2 cellular contexts compared by ENCODE assay signal in genomic region chr4:17558941-17559708, GRCh38.
TF ChIP-seq lines count a peak whose summit lies in the region.

No MANE protein-coding gene starts in this region.

TF ChIP-seq in K562, 482 proteins besides CTCF, POLR2A, EP300 and RAD21 (continued from another document and continues in another):
- 0 out of 2 replicates have a peak, but pooled peaks have one; percentile 48 for TF ChIP-seq ZBTB40 (IDR thresholded peaks at IDR 0.05)
- TF ChIP-seq ZBTB40 (CRISPR knock-in tag; IDR thresholded peaks at IDR 0.05), result no peak
- TF ChIP-seq ZC3H8 (IDR thresholded peaks at IDR 0.05), result no peak
- TF ChIP-seq SMARCC2 (IDR thresholded peaks at IDR 0.05; ENCODE audit: low read depth), result no peak
- TF ChIP-seq ZZZ3 (IDR thresholded peaks at IDR 0.05), result no peak
- no peak for TF ChIP-seq ZNF224 (CRISPR knock-in tag; IDR thresholded peaks at IDR 0.05)
- TF ChIP-seq ZNF311 (CRISPR knock-in tag; IDR thresholded peaks at IDR 0.05), result no peak
- TF ChIP-seq ZNF740 (CRISPR knock-in tag; IDR thresholded peaks at IDR 0.05), result no peak
- TF ChIP-seq ZNF740 (tag; IDR thresholded peaks at IDR 0.05), result no peak
- 0 out of 4 replicates have a peak, but pooled peaks of 1 of the 2 experiments have one; percentile 68 for TF ChIP-seq MLLT1 (IDR thresholded peaks at IDR 0.05)
- TF ChIP-seq DACH1 (IDR thresholded peaks at IDR 0.05; ENCODE audit: partially characterized antibody), result no peak
- no peak for TF ChIP-seq ELF1 (tag; IDR thresholded peaks at IDR 0.05)
- TF ChIP-seq HMGXB4 (CRISPR knock-in tag; IDR thresholded peaks at IDR 0.05), result no peak

TF ChIP-seq in HepG2, 621 proteins besides CTCF, POLR2A, EP300 and RAD21 (continued from another document and continues in another):
- TF ChIP-seq ZBTB46 (CRISPR knock-in tag; IDR thresholded peaks at IDR 0.05; ENCODE audit: borderline replicate concordance) (no peak), EED (CRISPR knock-in tag; IDR thresholded peaks at IDR 0.05) (no peak), ARID2 (CRISPR knock-in tag; IDR thresholded peaks at IDR 0.05; ENCODE audit: borderline replicate concordance) (no peak), POLR2AphosphoS2 (IDR thresholded peaks at IDR 0.05; ENCODE audit: low read depth, low read length) (no peak), ZNF274 (CRISPR knock-in tag; IDR thresholded peaks at IDR 0.05) (no peak), ZNF318 (CRISPR knock-in tag; IDR thresholded peaks at IDR 0.05) (no peak), ZNF367 (CRISPR knock-in tag; IDR thresholded peaks at IDR 0.05; ENCODE audit: borderline replicate concordance) (no peak), MEF2D (CRISPR knock-in tag; IDR thresholded peaks at IDR 0.05) (peak; percentile 91), ZNF770 (CRISPR knock-in tag; IDR thresholded peaks at IDR 0.05) (no peak; the same call in 1 of the 2 replicates), HNRNPLL (IDR thresholded peaks at IDR 0.05; ENCODE audit: low read depth, low read length, poor library complexity, severe bottlenecking) (no peak), YY1 (IDR thresholded peaks at IDR 0.05; ENCODE audit: insufficient read depth, insufficient replicate concordance, low read depth, low read length) (no peak), NFRKB (IDR thresholded peaks at IDR 0.05) (no peak), LRRFIP1 (CRISPR knock-in tag; conservative IDR thresholded peaks at IDR 0.05) (no peak), ELF4 (CRISPR knock-in tag; IDR thresholded peaks at IDR 0.05; ENCODE audit: borderline replicate concordance) (no peak), ZBTB2 (CRISPR knock-in tag; IDR thresholded peaks at IDR 0.05; ENCODE audit: low read depth) (no peak), ZNF564 (CRISPR knock-in tag; IDR thresholded peaks at IDR 0.05) (peak; percentile 61), ZBTB42 (CRISPR knock-in tag; IDR thresholded peaks at IDR 0.05) (no peak), HNF4G (IDR thresholded peaks at IDR 0.05; ENCODE audit: borderline replicate concordance, low read depth, low read length) (peak; percentile 100), HNF4G (CRISPR knock-in tag; IDR thresholded peaks at IDR 0.05; ENCODE audit: borderline replicate concordance, low read depth) (peak; percentile 100), ZNF20 (CRISPR knock-in tag; IDR thresholded peaks at IDR 0.05) (no peak), MAFF (IDR thresholded peaks at IDR 0.05; ENCODE audit: low read depth, low read length) (no peak; the same call in 1 of the 2 replicates), MED1 (CRISPR knock-in tag; IDR thresholded peaks at IDR 0.05) (peak; percentile 98), KDM3A (CRISPR knock-in tag; IDR thresholded peaks at IDR 0.05; ENCODE audit: low read depth) (peak; percentile 57; the same call in 1 of the 2 replicates), DR1 (CRISPR knock-in tag; IDR thresholded peaks at IDR 0.05) (no peak), RAD51 (IDR thresholded peaks at IDR 0.05; ENCODE audit: borderline replicate concordance) (no peak), HHEX (CRISPR knock-in tag; IDR thresholded peaks at IDR 0.05) (peak; percentile 46; the same call in 1 of the 2 replicates), FOXA1 (IDR thresholded peaks at IDR 0.05) (peak; percentile 87), FOXA1 (CRISPR knock-in tag; IDR thresholded peaks at IDR 0.05) (peak; percentile 95), ZNF326 (CRISPR knock-in tag; IDR thresholded peaks at IDR 0.05; ENCODE audit: borderline replicate concordance) (no peak), NRL (CRISPR knock-in tag; IDR thresholded peaks at IDR 0.05; ENCODE audit: borderline replicate concordance) (no peak), TGIF2 (CRISPR knock-in tag; IDR thresholded peaks at IDR 0.05) (peak; percentile 80), MAF1 (CRISPR knock-in tag; IDR thresholded peaks at IDR 0.05; ENCODE audit: borderline replicate concordance) (0 out of 2 replicates have a peak, but pooled peaks have one; percentile 50), RARG (CRISPR knock-in tag; IDR thresholded peaks at IDR 0.05; ENCODE audit: low read depth) (no peak), HIC2 (CRISPR knock-in tag; IDR thresholded peaks at IDR 0.05; ENCODE audit: low read depth) (no peak; the same call in 1 of the 2 replicates), PHF5A (CRISPR knock-in tag; IDR thresholded peaks at IDR 0.05; ENCODE audit: low read depth, unreplicated experiment) (no peak), MLX (CRISPR knock-in tag; IDR thresholded peaks at IDR 0.05) (peak; percentile 90), ZNF224 (CRISPR knock-in tag; IDR thresholded peaks at IDR 0.05) (no peak), ZNF331 (CRISPR knock-in tag; IDR thresholded peaks at IDR 0.05) (peak; percentile 64), MEIS2 (CRISPR knock-in tag; IDR thresholded peaks at IDR 0.05) (peak; percentile 92), ZNF225 (CRISPR knock-in tag; IDR thresholded peaks at IDR 0.05) (no peak), ZNF33A (CRISPR knock-in tag; IDR thresholded peaks at IDR 0.05; ENCODE audit: borderline replicate concordance) (no peak), ZNF234 (CRISPR knock-in tag; conservative IDR thresholded peaks at IDR 0.05) (no peak), ZNF3 (CRISPR knock-in tag; IDR thresholded peaks at IDR 0.05) (no peak; the same call in 1 of the 2 replicates), FLYWCH1 (CRISPR knock-in tag; IDR thresholded peaks at IDR 0.05) (no peak), MATR3 (CRISPR knock-in tag; IDR thresholded peaks at IDR 0.05) (no peak)
